1 cellular context compared by ENCODE assay signal in the genomic region with DNA sequence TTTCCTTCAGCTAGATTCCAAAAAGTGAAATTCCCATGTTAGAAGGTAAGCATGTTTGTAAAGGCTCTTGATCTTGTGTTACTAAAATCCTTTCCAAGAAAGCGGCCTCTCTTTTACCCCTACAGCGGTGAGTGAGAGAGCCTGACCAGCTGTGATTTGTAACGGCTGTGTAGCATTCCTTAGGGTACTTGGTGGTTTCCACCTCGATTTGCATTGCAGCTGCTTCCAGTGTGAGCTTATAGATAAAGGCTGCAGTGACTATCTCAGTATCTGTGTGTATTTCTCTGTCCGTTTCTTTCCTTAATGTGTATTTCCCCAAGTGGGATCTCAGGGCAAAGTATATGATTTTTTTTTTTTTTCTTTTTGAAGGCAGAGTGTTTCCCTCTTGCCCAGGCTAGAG.
TF ChIP-seq lines count a peak whose summit lies in the region.

No MANE protein-coding gene starts in this region.

TF ChIP-seq in K562, 482 proteins besides CTCF, POLR2A, EP300 and RAD21 (continued from another document):
- TF ChIP-seq, protein P1, sequence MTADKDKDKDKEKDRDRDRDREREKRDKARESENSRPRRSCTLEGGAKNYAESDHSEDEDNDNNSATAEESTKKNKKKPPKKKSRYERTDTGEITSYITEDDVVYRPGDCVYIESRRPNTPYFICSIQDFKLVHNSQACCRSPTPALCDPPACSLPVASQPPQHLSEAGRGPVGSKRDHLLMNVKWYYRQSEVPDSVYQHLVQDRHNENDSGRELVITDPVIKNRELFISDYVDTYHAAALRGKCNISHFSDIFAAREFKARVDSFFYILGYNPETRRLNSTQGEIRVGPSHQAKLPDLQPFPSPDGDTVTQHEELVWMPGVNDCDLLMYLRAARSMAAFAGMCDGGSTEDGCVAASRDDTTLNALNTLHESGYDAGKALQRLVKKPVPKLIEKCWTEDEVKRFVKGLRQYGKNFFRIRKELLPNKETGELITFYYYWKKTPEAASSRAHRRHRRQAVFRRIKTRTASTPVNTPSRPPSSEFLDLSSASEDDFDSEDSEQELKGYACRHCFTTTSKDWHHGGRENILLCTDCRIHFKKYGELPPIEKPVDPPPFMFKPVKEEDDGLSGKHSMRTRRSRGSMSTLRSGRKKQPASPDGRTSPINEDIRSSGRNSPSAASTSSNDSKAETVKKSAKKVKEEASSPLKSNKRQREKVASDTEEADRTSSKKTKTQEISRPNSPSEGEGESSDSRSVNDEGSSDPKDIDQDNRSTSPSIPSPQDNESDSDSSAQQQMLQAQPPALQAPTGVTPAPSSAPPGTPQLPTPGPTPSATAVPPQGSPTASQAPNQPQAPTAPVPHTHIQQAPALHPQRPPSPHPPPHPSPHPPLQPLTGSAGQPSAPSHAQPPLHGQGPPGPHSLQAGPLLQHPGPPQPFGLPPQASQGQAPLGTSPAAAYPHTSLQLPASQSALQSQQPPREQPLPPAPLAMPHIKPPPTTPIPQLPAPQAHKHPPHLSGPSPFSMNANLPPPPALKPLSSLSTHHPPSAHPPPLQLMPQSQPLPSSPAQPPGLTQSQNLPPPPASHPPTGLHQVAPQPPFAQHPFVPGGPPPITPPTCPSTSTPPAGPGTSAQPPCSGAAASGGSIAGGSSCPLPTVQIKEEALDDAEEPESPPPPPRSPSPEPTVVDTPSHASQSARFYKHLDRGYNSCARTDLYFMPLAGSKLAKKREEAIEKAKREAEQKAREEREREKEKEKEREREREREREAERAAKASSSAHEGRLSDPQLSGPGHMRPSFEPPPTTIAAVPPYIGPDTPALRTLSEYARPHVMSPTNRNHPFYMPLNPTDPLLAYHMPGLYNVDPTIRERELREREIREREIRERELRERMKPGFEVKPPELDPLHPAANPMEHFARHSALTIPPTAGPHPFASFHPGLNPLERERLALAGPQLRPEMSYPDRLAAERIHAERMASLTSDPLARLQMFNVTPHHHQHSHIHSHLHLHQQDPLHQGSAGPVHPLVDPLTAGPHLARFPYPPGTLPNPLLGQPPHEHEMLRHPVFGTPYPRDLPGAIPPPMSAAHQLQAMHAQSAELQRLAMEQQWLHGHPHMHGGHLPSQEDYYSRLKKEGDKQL (CRISPR knock-in tag; IDR thresholded peaks at IDR 0.05; ENCODE audit: borderline replicate concordance), result no peak
- TF ChIP-seq MCM5 (IDR thresholded peaks at IDR 0.05; ENCODE audit: low read depth) (no peak), CBX8 (IDR thresholded peaks at IDR 0.05; ENCODE audit: borderline replicate concordance, extremely low read depth, low read depth, low read length, poor library complexity, severe bottlenecking) (no peak), ERF (CRISPR knock-in tag; IDR thresholded peaks at IDR 0.05) (no peak), NR3C1 (CRISPR knock-in tag; IDR thresholded peaks at IDR 0.05) (no peak), RFX1 (IDR thresholded peaks at IDR 0.05) (no peak), PTRF (tag; IDR thresholded peaks at IDR 0.05) (no peak)
